Comparison of ENCODE assay signal across 25 cellular contexts in the genomic region with DNA sequence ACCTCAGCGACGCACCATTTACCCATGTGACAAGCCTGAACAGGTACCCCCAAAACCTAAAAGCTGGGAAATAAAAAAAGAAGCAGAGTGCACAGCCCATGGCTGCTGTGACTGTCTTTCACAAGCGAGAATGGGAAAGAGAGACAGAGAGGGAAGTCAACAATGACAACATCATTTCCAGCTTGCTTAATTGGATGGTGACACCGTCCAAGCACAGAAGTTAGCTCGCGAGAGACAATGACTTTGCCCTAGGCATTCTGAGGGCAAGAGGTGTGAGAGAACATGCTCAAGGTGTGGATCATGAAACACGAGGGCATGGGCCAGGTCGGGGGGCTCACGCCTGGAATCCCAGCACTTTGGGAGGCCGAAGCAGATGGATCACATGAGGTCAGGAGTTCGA. TPM values are rescaled to one million over a fixed set of nuclear protein-coding genes. Genes with fewer than 3 reads are reported as not detected.
DNase-seq lines count a peak whose midpoint lies in the region; ATAC-seq and TF ChIP-seq lines count a peak whose summit lies in the region.
"Had no signal": no experiment of that assay in that cellular context is flagged by ENCODE, and none has a peak within 500 bp of the region (broad histone marks: within the 10 kb centered on the region; RNA-seq: fewer than 3 reads in every experiment).

No MANE protein-coding gene starts in this region.

- H3K4me1 Mint-ChIP-seq in T-helper 17 cell, result peaks cover 30% of the 10 kb centered on the region

- no peaks in the 10 kb centered on the region for H3K36me3 Mint-ChIP-seq in T-helper 17 cell (ENCODE audit: low read depth)
- H3K36me3 Mint-ChIP-seq: IgD-negative memory B cell, naive B cell had no signal

- H3K23ac ChIP-seq in mesenchymal stem cell (ENCODE audit: low read length in 2 of 2), result no peak overlapping the region

- H2AK5ac ChIP-seq in mesenchymal stem cell (ENCODE audit: low read length, severe bottlenecking), result peak overlapping the region; percentile 81

- no peaks in the 10 kb centered on the region for H3K27me3 ChIP-seq in HL-60 (ENCODE audit: insufficient read depth, poor library complexity, severe bottlenecking)
- H3K27me3 ChIP-seq in mesenchymal stem cell (ENCODE audit: control insufficient read depth in 1 of 2, insufficient read depth in 1 of 2, low read length in 2 of 2), result no peaks in the 10 kb centered on the region
- H3K27me3 ChIP-seq: heart left ventricle, Peyer's patch, transverse colon had no signal

- peaks cover 17% of the 10 kb centered on the region for H3K4me1 ChIP-seq in mesenchymal stem cell (ENCODE audit: control insufficient read depth, insufficient read depth, low read depth, low read length)
- H3K4me1 ChIP-seq: Peyer's patch, transverse colon had no signal

- H3K36me3 ChIP-seq in mesenchymal stem cell (ENCODE audit: control insufficient read depth in 1 of 2, insufficient read depth in 2 of 2, low read depth in 1 of 2, low read length in 2 of 2), result no peaks in the 10 kb centered on the region
- H3K36me3 ChIP-seq: heart left ventricle, Peyer's patch, transverse colon, WERI-Rb-1 had no signal

- no peak overlapping the region for H4K91ac ChIP-seq in mesenchymal stem cell (ENCODE audit: low read length)

- H3K9me3 ChIP-seq in T-helper 17 cell (ENCODE audit: control insufficient read depth, low read length, poor library complexity, severe bottlenecking) (no peaks in the 10 kb centered on the region), mesenchymal stem cell (ENCODE audit: control insufficient read depth, low read length) (no peaks in the 10 kb centered on the region)
- H3K9me3 ChIP-seq: Peyer's patch, transverse colon had no signal

- H3K4ac ChIP-seq in mesenchymal stem cell (ENCODE audit: low read depth in 1 of 2, low read length in 2 of 2), result no peak overlapping the region

- H2BK12ac ChIP-seq in mesenchymal stem cell (ENCODE audit: low read length in 2 of 2), result no peak overlapping the region

- DNase-seq in CD1c-positive myeloid dendritic cell (ENCODE audit: extremely low spot score) (peak; percentile 60), HL-60 (ENCODE audit: low read depth in 1 of 2, low spot score in 1 of 2) (peak; percentile 49 to 89), T-helper 17 cell (no peak), mesenchymal stem cell (no peak), NCI-H1048 (lab: John Stamatoyannopoulos, UW) (no peak), UCSD-AML1 (lab: John Stamatoyannopoulos, UW; ENCODE audit: unreplicated experiment) (no peak)
- DNase-seq: activated CD8-positive, alpha-beta T cell treated with anti-CD3 and anti-CD28 coated beads for 36 hours; activated naive CD4-positive, alpha-beta T cell treated with anti-CD3 and anti-CD28 coated beads, Interleukin-2, amount 10 ng/mL, durations not matched to agents 7 days and 5 days; activated T-cell treated with anti-CD3 and anti-CD28 coated beads, Interleukin-2, amount 50 U/mL, for 4 hours; amniotic stem cell; DMS153; effector CD8-positive, alpha-beta T cell; foreskin fibroblast; left cardiac atrium; naive B cell; NCI-H1436; NCI-H2107; Peyer's patch; transverse colon; WERI-Rb-1 had no signal

- H3K27ac Mint-ChIP-seq in T-helper 17 cell, result no peak overlapping the region
- H3K27ac Mint-ChIP-seq: activated CD8-positive, alpha-beta T cell treated with anti-CD3 and anti-CD28 coated beads for 36 hours; activated naive CD4-positive, alpha-beta T cell treated with anti-CD3 and anti-CD28 coated beads, Interleukin-2, amount 10 ng/mL, durations not matched to agents 7 days and 5 days; IgD-negative memory B cell had no signal

- H3K79me1 ChIP-seq in mesenchymal stem cell (replicated peaks; ENCODE audit: low read length, poor library complexity, severe bottlenecking), result no peaks in the 10 kb centered on the region

- no peak overlapping the region for H3K14ac ChIP-seq in mesenchymal stem cell (ENCODE audit: low read length in 2 of 2)

- peak overlapping the region; percentile 12 for H3K4me3 Mint-ChIP-seq in T-helper 17 cell
- H3K4me3 Mint-ChIP-seq: activated CD8-positive, alpha-beta T cell treated with anti-CD3 and anti-CD28 coated beads for 36 hours; activated naive CD4-positive, alpha-beta T cell treated with anti-CD3 and anti-CD28 coated beads, Interleukin-2, amount 10 ng/mL, durations not matched to agents 7 days and 5 days; activated T-cell treated with anti-CD3 and anti-CD28 coated beads, Interleukin-2, amount 50 U/mL, for 4 hours; IgD-negative memory B cell; T-helper 1 cell treated with Interleukin-12 subunit alpha and Interleukin-12 subunit beta and Interleukin-4 antibody, amounts not matched to agents 30 μg/mL and 1 μg/mL, for 36 hours had no signal

- no peak for ATAC-seq in T-helper 17 cell
- no peak for ATAC-seq in HG02970 (IDR thresholded peaks at IDR 0.05; ENCODE audit: low FRiP score, unreplicated experiment)
- ATAC-seq in HG02571 (IDR thresholded peaks at IDR 0.05; ENCODE audit: unreplicated experiment), result no peak
- ATAC-seq: activated CD8-positive, alpha-beta T cell treated with anti-CD3 and anti-CD28 coated beads for 36 hours; activated T-cell treated with anti-CD3 and anti-CD28 coated beads, Interleukin-2, amount 50 U/mL, for 4 hours; left cardiac atrium had no signal

- no peak overlapping the region for H3K9ac ChIP-seq in mesenchymal stem cell (ENCODE audit: low read length)

- no peak overlapping the region for H2BK120ac ChIP-seq in mesenchymal stem cell (ENCODE audit: low read depth, low read length)

- peak overlapping the region; percentile 20 for H4K8ac ChIP-seq in mesenchymal stem cell (ENCODE audit: low read length)

- no peaks in the 10 kb centered on the region for H3K27me3 Mint-ChIP-seq in T-helper 17 cell
- H3K27me3 Mint-ChIP-seq: activated CD8-positive, alpha-beta T cell treated with anti-CD3 and anti-CD28 coated beads for 36 hours; IgD-negative memory B cell; naive B cell had no signal

- no peak for TF ChIP-seq CTCF in HL-60 (IDR thresholded peaks at IDR 0.05; ENCODE audit: insufficient read depth, low read length)

- H3K4me2 ChIP-seq in mesenchymal stem cell (ENCODE audit: low read length, poor library complexity, severe bottlenecking), result no peak overlapping the region

- no peak overlapping the region for H2BK15ac ChIP-seq in mesenchymal stem cell (ENCODE audit: low read depth, poor library complexity, severe bottlenecking)

- no peak overlapping the region for H3K18ac ChIP-seq in mesenchymal stem cell (ENCODE audit: low read depth in 1 of 2, low read length in 2 of 2)

- WGBS in mesenchymal stem cell, result 94% methylated on average over 8 of the region's 11 CpGs

- no peak overlapping the region for H2BK5ac ChIP-seq in mesenchymal stem cell (ENCODE audit: low read depth, low read length, poor library complexity, severe bottlenecking)

- H3K4me3 ChIP-seq in HL-60 (replicated peaks; ENCODE audit: insufficient read depth, low read length), result no peak overlapping the region
- H3K4me3 ChIP-seq in mesenchymal stem cell (ENCODE audit: insufficient read depth in 1 of 2, low read depth in 1 of 2, low read length in 2 of 2), result no peak overlapping the region
- H3K4me3 ChIP-seq: heart left ventricle, Peyer's patch, transverse colon had no signal

- H3K27ac ChIP-seq in HL-60 (replicated peaks) (peak overlapping the region; percentile 56), mesenchymal stem cell (ENCODE audit: low read length, poor library complexity, severe bottlenecking) (no peak overlapping the region)
- H3K27ac ChIP-seq: transverse colon, WERI-Rb-1 had no signal

- H2AFZ ChIP-seq in mesenchymal stem cell (ENCODE audit: low read depth, low read length), result no peak overlapping the region

RNA-seq across cellular contexts. Expression of a gene that starts 19.3 kb away (rescaled TPM):
- total RNA-seq in T-helper 17 cell, result 10 to 100 TPM; 35.1 to 49.2 TPM
- polyA plus RNA-seq in mesenchymal stem cell (2013, experiment 1 of 2), result 52.8 TPM
- polyA plus RNA-seq in mesenchymal stem cell (2013, experiment 2 of 2), result 54.6 TPM

RNA-seq across cellular contexts. Expression of a gene that starts 25.9 kb away (rescaled TPM):
- total RNA-seq in T-helper 17 cell, result 100 to 1,000 TPM; 156 to 173 TPM
- polyA plus RNA-seq in mesenchymal stem cell (2013, experiment 1 of 2), result 79.3 TPM
- polyA plus RNA-seq in mesenchymal stem cell (2013, experiment 2 of 2), result 85.4 TPM

Comparison
In these comparisons a context has a peak if more than half of its experiments do, and no peak if none do; other contexts are left out.
1. DNase-seq: peak in CD1c-positive myeloid dendritic cell (single experiment) and HL-60 (2 of 2); none in T-helper 17 cell (0 of 3), mesenchymal stem cell (single experiment), NCI-H1048 (single experiment) and UCSD-AML1 (single experiment).